29 cellular contexts compared by ENCODE assay signal in genomic region chr5:171693397-171693796, GRCh38.
"Had no signal": no experiment of that assay in that cellular context is flagged by ENCODE, and none has a peak within 500 bp of the region (broad histone marks: within the 10 kb centered on the region; RNA-seq: fewer than 3 reads in every experiment).

No MANE protein-coding gene starts in this region.

- ATAC-seq: activated CD8-positive, alpha-beta T cell treated with anti-CD3 and anti-CD28 coated beads, Interleukin-2, amount 10 ng/mL, durations not matched to agents 7 days and 5 days; activated T-helper 17 cell treated with anti-CD3 and anti-CD28 coated beads, Interleukin-2, amount 50 U/mL, for 72 hours; gastrocnemius medialis; left colon; lower lobe of right lung; mucosa of descending colon; sciatic nerve; stimulated activated memory B cell treated with anti-CD40 and anti-IgM and Interleukin-4, amounts not matched to agents 10 μg/mL and 1 μg/mL and 100 μg/mL, for 72 hours had no signal

- H3K9me3 ChIP-seq: adrenal gland, ascending aorta, esophagus squamous epithelium, gastrocnemius medialis, lower lobe of right lung, mucosa of descending colon, stomach, suprapubic skin, tibial nerve had no signal

- H3K4me3 ChIP-seq: adrenal gland, ascending aorta, esophagus squamous epithelium, gastrocnemius medialis, lower lobe of right lung, mucosa of descending colon, stomach, suprapubic skin, tibial nerve had no signal

- H3K4me1 ChIP-seq: adrenal gland, ascending aorta, esophagus squamous epithelium, gastrocnemius medialis, lower lobe of right lung, stomach, suprapubic skin, tibial nerve had no signal

- DNase-seq: activated CD4-positive, alpha-beta T cell treated with anti-CD3 and anti-CD28 coated beads for 1 hour; activated CD4-positive, alpha-beta T cell treated with anti-CD3 and anti-CD28 coated beads, Interleukin-2, amount 50 U/mL, for 1 hour; activated CD8-positive, alpha-beta memory T cell treated with anti-CD3 and anti-CD28 coated beads, Interleukin-2, amount 50 U/mL, for 4 hours; activated CD8-positive, alpha-beta T cell treated with anti-CD3 and anti-CD28 coated beads, Interleukin-2, amount 10 ng/mL, durations not matched to agents 7 days and 5 days; activated naive CD4-positive, alpha-beta T cell; activated T-cell treated with anti-CD3 and anti-CD28 coated beads, Interleukin-2, amount 50 U/mL, for 24 hours; adrenal gland; cerebellar nuclear complex; cortex of kidney; esophagus squamous epithelium; gastrocnemius medialis; left colon; lower lobe of right lung; mesendoderm; mucosa of descending colon; nephron progenitor cell; occipital lobe; small intestine; stimulated activated CD4-positive, alpha-beta T cell treated with anti-CD3 and anti-CD28 coated beads, Interleukin-2, amount 100 ng/mL, for 24 hours; stomach; T-helper 9 cell had no signal

- H3K36me3 Mint-ChIP-seq: activated naive CD8-positive, alpha-beta T cell; stimulated activated memory B cell treated with anti-CD40 and anti-IgM and Interleukin-4, amounts not matched to agents 10 μg/mL and 1 μg/mL and 100 μg/mL, for 72 hours had no signal

- H3K4me1 Mint-ChIP-seq: activated T-helper 17 cell treated with anti-CD3 and anti-CD28 coated beads, Interleukin-2, amount 50 U/mL, for 72 hours; nephron progenitor cell; stimulated activated memory B cell treated with anti-CD40 and anti-IgM and Interleukin-4, amounts not matched to agents 10 μg/mL and 1 μg/mL and 100 μg/mL, for 72 hours had no signal

- H3K27me3 ChIP-seq: adrenal gland, ascending aorta, gastrocnemius medialis, suprapubic skin, tibial nerve had no signal

- H3K36me3 ChIP-seq: adrenal gland, ascending aorta, esophagus squamous epithelium, gastrocnemius medialis, lower lobe of right lung, stomach, suprapubic skin, tibial nerve had no signal

- H3K27ac Mint-ChIP-seq: activated CD8-positive, alpha-beta T cell treated with anti-CD3 and anti-CD28 coated beads, Interleukin-2, amount 10 ng/mL, durations not matched to agents 7 days and 5 days; activated naive CD8-positive, alpha-beta T cell; activated T-cell treated with anti-CD3 and anti-CD28 coated beads, Interleukin-2, amount 50 U/mL, for 24 hours; activated T-helper 17 cell treated with anti-CD3 and anti-CD28 coated beads, Interleukin-2, amount 50 U/mL, for 72 hours; endodermal cell; nephron progenitor cell; stimulated activated memory B cell treated with anti-CD40 and anti-IgM and Interleukin-4, amounts not matched to agents 10 μg/mL and 1 μg/mL and 100 μg/mL, for 72 hours had no signal

- H3K4me3 Mint-ChIP-seq: activated CD8-positive, alpha-beta T cell treated with anti-CD3 and anti-CD28 coated beads, Interleukin-2, amount 10 ng/mL, durations not matched to agents 7 days and 5 days; activated naive CD8-positive, alpha-beta T cell; activated T-cell treated with anti-CD3 and anti-CD28 coated beads, Interleukin-2, amount 50 U/mL, for 24 hours; activated T-helper 17 cell treated with anti-CD3 and anti-CD28 coated beads, Interleukin-2, amount 50 U/mL, for 72 hours; endodermal cell; nephron progenitor cell; stimulated activated memory B cell treated with anti-CD40 and anti-IgM and Interleukin-4, amounts not matched to agents 10 μg/mL and 1 μg/mL and 100 μg/mL, for 72 hours had no signal

- H3K27ac ChIP-seq: adrenal gland, ascending aorta, esophagus squamous epithelium, gastrocnemius medialis, lower lobe of right lung, stomach, suprapubic skin, tibial nerve had no signal

- H3K27me3 Mint-ChIP-seq: activated naive CD8-positive, alpha-beta T cell; activated T-cell treated with anti-CD3 and anti-CD28 coated beads, Interleukin-2, amount 50 U/mL, for 24 hours; activated T-helper 17 cell treated with anti-CD3 and anti-CD28 coated beads, Interleukin-2, amount 50 U/mL, for 72 hours had no signal

- H3K9me3 Mint-ChIP-seq: activated T-cell treated with anti-CD3 and anti-CD28 coated beads, Interleukin-2, amount 50 U/mL, for 24 hours; activated T-helper 17 cell treated with anti-CD3 and anti-CD28 coated beads, Interleukin-2, amount 50 U/mL, for 72 hours; endodermal cell; nephron progenitor cell; stimulated activated memory B cell treated with anti-CD40 and anti-IgM and Interleukin-4, amounts not matched to agents 10 μg/mL and 1 μg/mL and 100 μg/mL, for 72 hours had no signal
